ENCODE assay signal across 1 cellular context in the genomic region with DNA sequence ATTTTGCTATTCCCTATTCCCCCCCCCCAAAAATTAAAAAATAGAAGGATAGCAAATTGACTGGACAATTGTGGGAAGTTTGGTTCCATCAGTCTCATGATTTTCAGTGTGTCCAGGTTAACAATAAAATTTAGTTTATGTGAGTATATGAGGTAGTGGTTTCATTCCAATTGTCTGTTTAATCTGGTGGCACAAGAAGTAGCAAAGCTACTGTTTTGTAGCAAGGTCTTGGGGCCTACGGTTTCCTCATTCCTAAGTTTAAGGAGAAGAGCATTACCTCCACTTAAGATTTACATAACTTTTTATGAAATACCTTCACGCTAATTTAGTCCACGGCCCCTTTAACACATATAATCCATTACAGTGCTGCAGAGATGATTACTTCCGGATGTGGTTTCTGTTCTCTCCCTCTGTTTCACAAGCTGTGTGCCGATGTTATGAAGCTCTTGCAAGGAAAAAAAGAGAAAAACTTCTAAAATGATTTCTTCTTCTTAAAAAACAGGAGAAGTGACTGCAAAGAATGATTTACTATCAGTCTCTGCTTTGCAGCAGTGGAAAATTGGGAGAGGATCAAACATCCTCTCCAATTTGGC.
TF ChIP-seq lines count a peak whose summit lies in the region.

No MANE protein-coding gene starts in this region.

TF ChIP-seq in GM23338, 12 proteins besides CTCF, POLR2A, EP300 and RAD21 (continued from another document):
- TF ChIP-seq, protein P1, sequence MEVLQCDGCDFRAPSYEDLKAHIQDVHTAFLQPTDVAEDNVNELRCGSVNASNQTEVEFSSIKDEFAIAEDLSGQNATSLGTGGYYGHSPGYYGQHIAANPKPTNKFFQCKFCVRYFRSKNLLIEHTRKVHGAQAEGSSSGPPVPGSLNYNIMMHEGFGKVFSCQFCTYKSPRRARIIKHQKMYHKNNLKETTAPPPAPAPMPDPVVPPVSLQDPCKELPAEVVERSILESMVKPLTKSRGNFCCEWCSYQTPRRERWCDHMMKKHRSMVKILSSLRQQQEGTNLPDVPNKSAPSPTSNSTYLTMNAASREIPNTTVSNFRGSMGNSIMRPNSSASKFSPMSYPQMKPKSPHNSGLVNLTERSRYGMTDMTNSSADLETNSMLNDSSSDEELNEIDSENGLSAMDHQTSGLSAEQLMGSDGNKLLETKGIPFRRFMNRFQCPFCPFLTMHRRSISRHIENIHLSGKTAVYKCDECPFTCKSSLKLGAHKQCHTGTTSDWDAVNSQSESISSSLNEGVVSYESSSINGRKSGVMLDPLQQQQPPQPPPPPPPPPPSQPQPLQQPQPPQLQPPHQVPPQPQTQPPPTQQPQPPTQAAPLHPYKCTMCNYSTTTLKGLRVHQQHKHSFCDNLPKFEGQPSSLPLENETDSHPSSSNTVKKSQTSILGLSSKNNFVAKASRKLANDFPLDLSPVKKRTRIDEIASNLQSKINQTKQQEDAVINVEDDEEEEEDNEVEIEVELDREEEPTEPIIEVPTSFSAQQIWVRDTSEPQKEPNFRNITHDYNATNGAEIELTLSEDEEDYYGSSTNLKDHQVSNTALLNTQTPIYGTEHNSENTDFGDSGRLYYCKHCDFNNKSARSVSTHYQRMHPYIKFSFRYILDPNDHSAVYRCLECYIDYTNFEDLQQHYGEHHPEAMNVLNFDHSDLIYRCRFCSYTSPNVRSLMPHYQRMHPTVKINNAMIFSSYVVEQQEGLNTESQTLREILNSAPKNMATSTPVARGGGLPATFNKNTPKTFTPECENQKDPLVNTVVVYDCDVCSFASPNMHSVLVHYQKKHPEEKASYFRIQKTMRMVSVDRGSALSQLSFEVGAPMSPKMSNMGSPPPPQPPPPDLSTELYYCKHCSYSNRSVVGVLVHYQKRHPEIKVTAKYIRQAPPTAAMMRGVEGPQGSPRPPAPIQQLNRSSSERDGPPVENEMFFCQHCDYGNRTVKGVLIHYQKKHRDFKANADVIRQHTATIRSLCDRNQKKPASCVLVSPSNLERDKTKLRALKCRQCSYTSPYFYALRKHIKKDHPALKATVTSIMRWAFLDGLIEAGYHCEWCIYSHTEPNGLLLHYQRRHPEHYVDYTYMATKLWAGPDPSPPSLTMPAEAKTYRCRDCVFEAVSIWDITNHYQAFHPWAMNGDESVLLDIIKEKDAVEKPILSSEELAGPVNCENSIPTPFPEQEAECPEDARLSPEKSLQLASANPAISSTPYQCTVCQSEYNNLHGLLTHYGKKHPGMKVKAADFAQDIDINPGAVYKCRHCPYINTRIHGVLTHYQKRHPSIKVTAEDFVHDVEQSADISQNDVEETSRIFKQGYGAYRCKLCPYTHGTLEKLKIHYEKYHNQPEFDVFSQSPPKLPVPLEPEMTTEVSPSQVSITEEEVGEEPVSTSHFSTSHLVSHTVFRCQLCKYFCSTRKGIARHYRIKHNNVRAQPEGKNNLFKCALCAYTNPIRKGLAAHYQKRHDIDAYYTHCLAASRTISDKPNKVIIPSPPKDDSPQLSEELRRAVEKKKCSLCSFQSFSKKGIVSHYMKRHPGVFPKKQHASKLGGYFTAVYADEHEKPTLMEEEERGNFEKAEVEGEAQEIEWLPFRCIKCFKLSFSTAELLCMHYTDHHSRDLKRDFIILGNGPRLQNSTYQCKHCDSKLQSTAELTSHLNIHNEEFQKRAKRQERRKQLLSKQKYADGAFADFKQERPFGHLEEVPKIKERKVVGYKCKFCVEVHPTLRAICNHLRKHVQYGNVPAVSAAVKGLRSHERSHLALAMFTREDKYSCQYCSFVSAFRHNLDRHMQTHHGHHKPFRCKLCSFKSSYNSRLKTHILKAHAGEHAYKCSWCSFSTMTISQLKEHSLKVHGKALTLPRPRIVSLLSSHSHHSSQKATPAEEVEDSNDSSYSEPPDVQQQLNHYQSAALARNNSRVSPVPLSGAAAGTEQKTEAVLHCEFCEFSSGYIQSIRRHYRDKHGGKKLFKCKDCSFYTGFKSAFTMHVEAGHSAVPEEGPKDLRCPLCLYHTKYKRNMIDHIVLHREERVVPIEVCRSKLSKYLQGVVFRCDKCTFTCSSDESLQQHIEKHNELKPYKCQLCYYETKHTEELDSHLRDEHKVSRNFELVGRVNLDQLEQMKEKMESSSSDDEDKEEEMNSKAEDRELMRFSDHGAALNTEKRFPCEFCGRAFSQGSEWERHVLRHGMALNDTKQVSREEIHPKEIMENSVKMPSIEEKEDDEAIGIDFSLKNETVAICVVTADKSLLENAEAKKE (CRISPR knock-in tag; IDR thresholded peaks at IDR 0.05), result no peak
- TF ChIP-seq CREB1 (CRISPR knock-in tag; IDR thresholded peaks at IDR 0.05; ENCODE audit: low read depth), result no peak
- TF ChIP-seq, protein P2, sequence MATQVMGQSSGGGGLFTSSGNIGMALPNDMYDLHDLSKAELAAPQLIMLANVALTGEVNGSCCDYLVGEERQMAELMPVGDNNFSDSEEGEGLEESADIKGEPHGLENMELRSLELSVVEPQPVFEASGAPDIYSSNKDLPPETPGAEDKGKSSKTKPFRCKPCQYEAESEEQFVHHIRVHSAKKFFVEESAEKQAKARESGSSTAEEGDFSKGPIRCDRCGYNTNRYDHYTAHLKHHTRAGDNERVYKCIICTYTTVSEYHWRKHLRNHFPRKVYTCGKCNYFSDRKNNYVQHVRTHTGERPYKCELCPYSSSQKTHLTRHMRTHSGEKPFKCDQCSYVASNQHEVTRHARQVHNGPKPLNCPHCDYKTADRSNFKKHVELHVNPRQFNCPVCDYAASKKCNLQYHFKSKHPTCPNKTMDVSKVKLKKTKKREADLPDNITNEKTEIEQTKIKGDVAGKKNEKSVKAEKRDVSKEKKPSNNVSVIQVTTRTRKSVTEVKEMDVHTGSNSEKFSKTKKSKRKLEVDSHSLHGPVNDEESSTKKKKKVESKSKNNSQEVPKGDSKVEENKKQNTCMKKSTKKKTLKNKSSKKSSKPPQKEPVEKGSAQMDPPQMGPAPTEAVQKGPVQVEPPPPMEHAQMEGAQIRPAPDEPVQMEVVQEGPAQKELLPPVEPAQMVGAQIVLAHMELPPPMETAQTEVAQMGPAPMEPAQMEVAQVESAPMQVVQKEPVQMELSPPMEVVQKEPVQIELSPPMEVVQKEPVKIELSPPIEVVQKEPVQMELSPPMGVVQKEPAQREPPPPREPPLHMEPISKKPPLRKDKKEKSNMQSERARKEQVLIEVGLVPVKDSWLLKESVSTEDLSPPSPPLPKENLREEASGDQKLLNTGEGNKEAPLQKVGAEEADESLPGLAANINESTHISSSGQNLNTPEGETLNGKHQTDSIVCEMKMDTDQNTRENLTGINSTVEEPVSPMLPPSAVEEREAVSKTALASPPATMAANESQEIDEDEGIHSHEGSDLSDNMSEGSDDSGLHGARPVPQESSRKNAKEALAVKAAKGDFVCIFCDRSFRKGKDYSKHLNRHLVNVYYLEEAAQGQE (IDR thresholded peaks at IDR 0.05; ENCODE audit: unreplicated experiment), result no peak
- no peak for TF ChIP-seq ZNF114 (CRISPR knock-in tag; IDR thresholded peaks at IDR 0.05)
- no peak for TF ChIP-seq STAT1 (IDR thresholded peaks at IDR 0.05; ENCODE audit: unreplicated experiment)
- no peak for TF ChIP-seq ZNF331 (CRISPR knock-in tag; IDR thresholded peaks at IDR 0.05; ENCODE audit: low read depth)
- no peak for TF ChIP-seq EZH2 (IDR thresholded peaks at IDR 0.05; ENCODE audit: low read depth, unreplicated experiment)
